In the genomic region with DNA sequence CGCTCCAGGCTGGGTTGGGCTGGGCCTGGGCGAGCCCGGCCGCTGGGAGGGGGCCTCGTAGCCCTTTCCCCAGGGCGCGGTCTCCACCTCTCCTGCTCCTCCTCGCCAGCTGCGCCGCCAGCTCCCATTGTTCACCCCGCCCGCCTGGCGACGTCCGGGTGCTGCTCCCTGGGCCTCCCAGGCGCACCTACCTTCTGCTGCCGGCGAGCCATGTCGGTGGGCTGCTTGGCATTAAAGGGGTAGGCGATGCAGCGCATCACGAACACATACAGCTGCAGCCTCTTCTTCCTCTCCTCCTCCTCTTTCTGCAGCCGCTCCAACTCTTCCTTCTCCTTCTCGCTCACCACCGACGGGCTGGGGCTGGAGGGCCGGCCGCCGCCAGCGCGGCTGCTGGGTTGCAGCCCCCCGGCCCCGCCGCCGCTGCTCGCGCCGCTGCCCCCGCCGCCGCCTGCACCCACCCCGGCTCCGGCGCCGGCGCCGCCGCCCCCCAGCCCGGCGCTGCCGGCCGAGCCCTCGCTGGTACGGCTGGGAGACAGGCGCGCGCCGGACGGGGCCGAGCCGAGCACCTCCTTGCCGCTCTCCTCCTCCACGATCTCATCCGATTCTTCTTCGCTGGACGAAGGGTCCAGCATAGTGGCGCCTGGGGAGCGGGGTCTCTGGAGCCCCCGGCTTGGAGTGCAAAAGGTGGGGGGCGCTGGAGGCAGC, we compare ENCODE assay signal across 9 cellular contexts. TPM values are rescaled to one million over a fixed set of nuclear protein-coding genes. Genes with fewer than 3 reads are reported as not detected.
DNase-seq lines count a peak whose midpoint lies in the region; ATAC-seq and TF ChIP-seq lines count a peak whose summit lies in the region.
"Had no signal": no experiment of that assay in that cellular context is flagged by ENCODE, and none has a peak within 500 bp of the region (broad histone marks: within the 10 kb centered on the region; RNA-seq: fewer than 3 reads in every experiment).

No MANE protein-coding gene starts in this region.

- H3K27ac ChIP-seq in gastroesophageal sphincter = peak overlapping the region in 1 of 4 donors; percentile 44
- no peak overlapping the region for H3K27ac ChIP-seq in rectal smooth muscle tissue (ENCODE audit: low read depth, low read length)

- H3K36me3 ChIP-seq in gastroesophageal sphincter (no peaks in the 10 kb centered on the region), rectal smooth muscle tissue (ENCODE audit: control insufficient read depth, insufficient read depth, low read length) (no peaks in the 10 kb centered on the region)

- CTCF ChIA-PET in activated naive CD4-positive, alpha-beta T cell treated with anti-CD3 and anti-CD28 coated beads for 36 hours (lab: Charles Lee) = no interaction called here

- H3K4me3 Mint-ChIP-seq in activated T-helper 2 cell treated with anti-CD3 and anti-CD28 coated beads, Interferon-gamma antibody, Interleukin-2, Interleukin-4, amounts not matched to agents 10 μg/mL and 5 μg/mL and 100 μg/mL, durations not matched to agents 14 hours and 24 hours and 36 hours (ENCODE audit: low read depth) = no peak overlapping the region
- no peak overlapping the region for H3K4me3 Mint-ChIP-seq in activated naive CD4-positive, alpha-beta T cell treated with anti-CD3 and anti-CD28 coated beads for 36 hours

- peaks cover 0 to 9% (median 0%) of the 10 kb centered on the region in 3 donors for H3K9me3 ChIP-seq in gastroesophageal sphincter

- no peak overlapping the region for H3K27ac Mint-ChIP-seq in activated T-helper 2 cell treated with anti-CD3 and anti-CD28 coated beads, Interferon-gamma antibody, Interleukin-2, Interleukin-4, amounts not matched to agents 10 μg/mL and 5 μg/mL and 100 μg/mL, durations not matched to agents 14 hours and 24 hours and 36 hours
- no peak overlapping the region for H3K27ac Mint-ChIP-seq in activated naive CD4-positive, alpha-beta T cell treated with anti-CD3 and anti-CD28 coated beads for 36 hours

- peak; percentile 19 for ATAC-seq in gastroesophageal sphincter
- ATAC-seq in GM21786 (IDR thresholded peaks at IDR 0.05; ENCODE audit: unreplicated experiment) = no peak

- DNase-seq in GM20000 (ENCODE audit: low spot score) (peak; percentile 18), NCI-H524 (lab: John Stamatoyannopoulos, UW) (peak; percentile 55 to 83), NCI-H1048 (lab: John Stamatoyannopoulos, UW) (no peak)
- DNase-seq in activated T-helper 2 cell treated with anti-CD3 and anti-CD28 coated beads, Interferon-gamma antibody, Interleukin-2, Interleukin-4, amounts not matched to agents 10 μg/mL and 5 μg/mL and 100 μg/mL, durations not matched to agents 14 hours and 24 hours and 36 hours (ENCODE audit: low spot score) = no peak
- DNase-seq in activated naive CD4-positive, alpha-beta T cell treated with anti-CD3 and anti-CD28 coated beads for 36 hours = no peak
- DNase-seq: MV-4-11 had no signal

- no peaks in the 10 kb centered on the region for H3K36me3 Mint-ChIP-seq in activated T-helper 2 cell treated with anti-CD3 and anti-CD28 coated beads, Interferon-gamma antibody, Interleukin-2, Interleukin-4, amounts not matched to agents 10 μg/mL and 5 μg/mL and 100 μg/mL, durations not matched to agents 14 hours and 24 hours and 36 hours (ENCODE audit: low read depth)
- no peaks in the 10 kb centered on the region for H3K36me3 Mint-ChIP-seq in activated naive CD4-positive, alpha-beta T cell treated with anti-CD3 and anti-CD28 coated beads for 36 hours (ENCODE audit: low read depth)

- no peak for TF ChIP-seq EP300 in gastroesophageal sphincter (IDR thresholded peaks at IDR 0.05)

- peaks cover 59% of the 10 kb centered on the region for H3K27me3 ChIP-seq in gastroesophageal sphincter
- H3K27me3 ChIP-seq in rectal smooth muscle tissue (ENCODE audit: control insufficient read depth, insufficient read depth, low read length) = peaks cover 7% of the 10 kb centered on the region

- peaks cover 35% of the 10 kb centered on the region for H3K27me3 Mint-ChIP-seq in activated T-helper 2 cell treated with anti-CD3 and anti-CD28 coated beads, Interferon-gamma antibody, Interleukin-2, Interleukin-4, amounts not matched to agents 10 μg/mL and 5 μg/mL and 100 μg/mL, durations not matched to agents 14 hours and 24 hours and 36 hours (ENCODE audit: low read depth)
- peaks cover 60% of the 10 kb centered on the region for H3K27me3 Mint-ChIP-seq in activated naive CD4-positive, alpha-beta T cell treated with anti-CD3 and anti-CD28 coated beads for 36 hours (ENCODE audit: low read depth)

- H3K4me3 ChIP-seq in gastroesophageal sphincter = peak overlapping the region; percentile 17 to 59
- peak overlapping the region; percentile 71 for H3K4me3 ChIP-seq in rectal smooth muscle tissue (ENCODE audit: low read length)

- no peaks in the 10 kb centered on the region for H3K4me1 Mint-ChIP-seq in activated T-helper 2 cell treated with anti-CD3 and anti-CD28 coated beads, Interferon-gamma antibody, Interleukin-2, Interleukin-4, amounts not matched to agents 10 μg/mL and 5 μg/mL and 100 μg/mL, durations not matched to agents 14 hours and 24 hours and 36 hours (ENCODE audit: low read depth)
- H3K4me1 Mint-ChIP-seq in activated naive CD4-positive, alpha-beta T cell treated with anti-CD3 and anti-CD28 coated beads for 36 hours (ENCODE audit: low read depth) = no peaks in the 10 kb centered on the region

- H3K9me3 Mint-ChIP-seq in activated T-helper 2 cell treated with anti-CD3 and anti-CD28 coated beads, Interferon-gamma antibody, Interleukin-2, Interleukin-4, amounts not matched to agents 10 μg/mL and 5 μg/mL and 100 μg/mL, durations not matched to agents 14 hours and 24 hours and 36 hours = no peaks in the 10 kb centered on the region
- peaks cover 2% of the 10 kb centered on the region for H3K9me3 Mint-ChIP-seq in activated naive CD4-positive, alpha-beta T cell treated with anti-CD3 and anti-CD28 coated beads for 36 hours

- H3K4me1 ChIP-seq in gastroesophageal sphincter (peaks cover 0 to 22% (median 10%) of the 10 kb centered on the region in 3 donors), rectal smooth muscle tissue (ENCODE audit: control insufficient read depth, insufficient read depth, low read length) (no peaks in the 10 kb centered on the region)

- WGBS in gastroesophageal sphincter (ENCODE audit: low coverage in 1 of 2), 2 donors = 0 to 4% methylated on average over 5 to 9 of the region's 70 CpGs

- TF ChIP-seq CTCF in GM20000 (IDR thresholded peaks at IDR 0.05; ENCODE audit: extremely low read depth, missing control alignments) (no peak), gastroesophageal sphincter (IDR thresholded peaks at IDR 0.05) (no peak)

- intact Hi-C loops in activated T-helper 2 cell treated with anti-CD3 and anti-CD28 coated beads, Interferon-gamma antibody, Interleukin-2, Interleukin-4, amounts not matched to agents 10 μg/mL and 5 μg/mL and 100 μg/mL, durations not matched to agents 14 hours and 24 hours and 36 hours (cut with micrococcal nuclease) = loop anchor here (10.0 kb wide), 1 partner anchor 500 kb away; a partner anchor contains a TSS
- intact Hi-C loops in activated naive CD4-positive, alpha-beta T cell treated with anti-CD3 and anti-CD28 coated beads for 36 hours (cut with micrococcal nuclease) = no loop called here

- no peak for TF ChIP-seq POLR2A in gastroesophageal sphincter (IDR thresholded peaks at IDR 0.05)

- no peak overlapping the region for H3K9ac ChIP-seq in rectal smooth muscle tissue (ENCODE audit: low read length)

RNA-seq across cellular contexts. Expression of a gene that starts 0.7 kb away (rescaled TPM):
- 10 to 100 TPM in 1 of 4 donors, 1 to 10 TPM in 2, under 1 TPM in 1; 0.31 to 14.4 (median 5.2) TPM for total RNA-seq in gastroesophageal sphincter
- not detected in 2 replicates for total RNA-seq in activated T-helper 2 cell treated with anti-CD3 and anti-CD28 coated beads, Interferon-gamma antibody, Interleukin-2, Interleukin-4, amounts not matched to agents 10 μg/mL and 5 μg/mL and 100 μg/mL, durations not matched to agents 14 hours and 24 hours and 36 hours
- total RNA-seq in activated naive CD4-positive, alpha-beta T cell treated with anti-CD3 and anti-CD28 coated beads for 36 hours = not detected

Comparison
In these comparisons a context has a peak if more than half of its experiments do, and no peak if none do; other contexts are left out.
1. DNase-seq: peak in GM20000 (single experiment) and NCI-H524 (2 of 2); none in activated T-helper 2 cell treated with anti-CD3 and anti-CD28 coated beads, Interferon-gamma antibody, Interleukin-2, Interleukin-4, amounts not matched to agents 10 μg/mL and 5 μg/mL and 100 μg/mL, durations not matched to agents 14 hours and 24 hours and 36 hours (single experiment), activated naive CD4-positive, alpha-beta T cell treated with anti-CD3 and anti-CD28 coated beads for 36 hours (single experiment) and NCI-H1048 (single experiment).